8 cellular contexts compared by ENCODE assay signal in genomic region chr2:180979086-180979934, GRCh38. TPM values are rescaled to one million over a fixed set of nuclear protein-coding genes. Genes with fewer than 3 reads are reported as not detected.
DNase-seq lines count a peak whose midpoint lies in the region; ATAC-seq and TF ChIP-seq lines count a peak whose summit lies in the region.

No MANE protein-coding gene starts in this region.

- H3K27me3 ChIP-seq in mesendoderm (ENCODE audit: insufficient read depth, low read length, poor library complexity): no peaks in the 10 kb centered on the region
- H3K27me3 ChIP-seq in uterus: no peaks in the 10 kb centered on the region

- H3K56ac ChIP-seq in mesendoderm (ENCODE audit: low read length): peak overlapping the region; percentile 87

- no peaks in the 10 kb centered on the region for H3K9me3 Mint-ChIP-seq in central memory CD8-positive, alpha-beta T cell

- H3K27ac Mint-ChIP-seq in central memory CD8-positive, alpha-beta T cell (ENCODE audit: low read depth): peak overlapping the region; percentile 8

- H3K4ac ChIP-seq in mesendoderm (ENCODE audit: low read depth, low read length): peak overlapping the region; percentile 96

- intact Hi-C loops in uterus (cut with DNase I; ENCODE audit: low total_unique reads): no loop called here

- ATAC-seq in central memory CD8-positive, alpha-beta T cell (replicated peaks; ENCODE audit: extremely low read depth, poor library complexity, severe bottlenecking): no peak
- no peak for ATAC-seq in GM18873 (IDR thresholded peaks at IDR 0.05; ENCODE audit: low FRiP score, unreplicated experiment)

- peak overlapping the region; percentile 34 for H3K4me2 ChIP-seq in mesendoderm (ENCODE audit: low read length)

- no peak overlapping the region for H4K5ac ChIP-seq in mesendoderm (ENCODE audit: low read length)

- H3K27ac ChIP-seq in mesendoderm (ENCODE audit: low read depth, low read length) (peak overlapping the region; percentile 71), uterus (peak overlapping the region; percentile 96)

- H3K36me3 Mint-ChIP-seq in central memory CD8-positive, alpha-beta T cell (ENCODE audit: insufficient read depth): peaks cover 7% of the 10 kb centered on the region

- H3K4me1 ChIP-seq in mesendoderm (ENCODE audit: control insufficient read depth, low read depth, low read length): no peaks in the 10 kb centered on the region
- H3K4me1 ChIP-seq in uterus: peaks cover 0 to 13% of the 10 kb centered on the region in 2 donors

- H3K4me3 Mint-ChIP-seq in central memory CD8-positive, alpha-beta T cell: peak overlapping the region; percentile 73

- H2BK5ac ChIP-seq in mesendoderm (ENCODE audit: low read length): no peak overlapping the region

- TF ChIP-seq CTCF in uterus (IDR thresholded peaks at IDR 0.05): no peak

- no peaks in the 10 kb centered on the region for H3K27me3 Mint-ChIP-seq in central memory CD8-positive, alpha-beta T cell

- H2BK15ac ChIP-seq in mesendoderm (replicated peaks; ENCODE audit: low read depth): peak overlapping the region; percentile 57

- peaks cover 24% of the 10 kb centered on the region for H3K4me1 Mint-ChIP-seq in central memory CD8-positive, alpha-beta T cell

- peak overlapping the region; percentile 96 for H4K8ac ChIP-seq in mesendoderm (ENCODE audit: low read depth, low read length)

- no CpG with 5 or more reads among the region's 9 CpGs for WGBS in mesendoderm (ENCODE audit: extremely low coverage, insufficient coverage, low lambda C conversion rate)

- peak overlapping the region; percentile 100 for H3K18ac ChIP-seq in mesendoderm (ENCODE audit: low read length)

- peak; percentile 52 for DNase-seq in DMS53 (lab: John Stamatoyannopoulos, UW)
- peak; percentile 92 for DNase-seq in NCI-H226
- no peak for DNase-seq in central memory CD8-positive, alpha-beta T cell (ENCODE audit: low spot score in 2 of 2)
- DNase-seq in mesendoderm: peak; percentile 64
- peak in 1 of 2 donors; percentile 14 for DNase-seq in uterus
- no peak for DNase-seq in activated gamma-delta T cell (lab: John Stamatoyannopoulos, UW)
- DNase-seq in activated CD8-positive, alpha-beta memory T cell treated with anti-CD3 and anti-CD28 coated beads for 24 hours: no peak

- no peak for TF ChIP-seq POLR2A in uterus (IDR thresholded peaks at IDR 0.05)

- H2AK5ac ChIP-seq in mesendoderm (ENCODE audit: low read length): no peak overlapping the region

- no peak overlapping the region for H2BK120ac ChIP-seq in mesendoderm (ENCODE audit: low read depth, low read length)

- H3K79me2 ChIP-seq in mesendoderm (ENCODE audit: control insufficient read depth, insufficient read depth, low read length): peaks cover 6% of the 10 kb centered on the region

- no peak overlapping the region for H3K4me3 ChIP-seq in mesendoderm (ENCODE audit: low read length)
- peak overlapping the region; percentile 47 to 79 for H3K4me3 ChIP-seq in uterus

- H3K9ac ChIP-seq in mesendoderm (ENCODE audit: low read length): peak overlapping the region; percentile 67

- H3K23ac ChIP-seq in mesendoderm (ENCODE audit: low read length): no peak overlapping the region

- H3K79me1 ChIP-seq in mesendoderm (ENCODE audit: low read length): no peaks in the 10 kb centered on the region

- H3K9me3 ChIP-seq in uterus: no peaks in the 10 kb centered on the region

- H3K36me3 ChIP-seq in mesendoderm (ENCODE audit: control insufficient read depth, insufficient read depth, low read length): no peaks in the 10 kb centered on the region
- no peaks in the 10 kb centered on the region for H3K36me3 ChIP-seq in uterus

RNA-seq across cellular contexts. Expression of gene UBE2E3, which starts 1.1 kb away (rescaled TPM):
- 105 TPM for polyA plus RNA-seq in mesendoderm (2013, experiment 1 of 2)
- polyA plus RNA-seq in mesendoderm (2013, experiment 2 of 2): 108 TPM
- 100 to 1,000 TPM in 1 of 4 donors, 10 to 100 TPM in 3; 29.2 to 200 (median 44.9) TPM for total RNA-seq in uterus

Comparison
In these comparisons a context has a peak if more than half of its experiments do, and no peak if none do; other contexts are left out.
1. DNase-seq: peak in DMS53 (single experiment), NCI-H226 (single experiment) and mesendoderm (single experiment); none in central memory CD8-positive, alpha-beta T cell (0 of 2), activated gamma-delta T cell (single experiment) and activated CD8-positive, alpha-beta memory T cell treated with anti-CD3 and anti-CD28 coated beads for 24 hours (single experiment).